20 cellular contexts compared by ENCODE assay signal in the genomic region with DNA sequence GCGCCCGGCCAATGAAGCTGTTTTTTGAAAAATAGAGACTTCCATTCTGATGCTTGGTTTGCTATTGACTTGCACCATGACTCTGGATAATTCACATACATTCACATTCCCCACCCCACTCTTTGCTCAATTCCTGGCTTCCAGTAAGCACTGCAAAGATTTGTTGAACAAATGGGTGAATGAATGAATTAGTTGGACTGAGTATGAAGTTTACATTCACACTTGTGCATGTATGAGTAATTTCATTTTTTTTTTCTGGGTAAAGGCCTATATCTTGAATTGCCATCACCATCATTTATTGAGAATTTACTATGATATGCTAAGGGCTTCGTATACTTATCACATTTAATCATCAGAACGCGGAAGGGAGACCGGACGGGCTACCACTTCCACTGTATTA. TPM values are rescaled to one million over a fixed set of nuclear protein-coding genes. Genes with fewer than 3 reads are reported as not detected.
DNase-seq lines count a peak whose midpoint lies in the region; ATAC-seq, FAIRE-seq and TF ChIP-seq lines count a peak whose summit lies in the region.
"Had no signal": no experiment of that assay in that cellular context is flagged by ENCODE, and none has a peak within 500 bp of the region (broad histone marks: within the 10 kb centered on the region; RNA-seq: fewer than 3 reads in every experiment).

No MANE protein-coding gene starts in this region.

- H3K4me3 Mint-ChIP-seq in IgD-negative memory B cell: peak overlapping the region in 3 of 4 donors; percentile 54 to 97 (median 93)
- H3K4me3 Mint-ChIP-seq: activated CD4-positive, alpha-beta T cell treated with anti-CD3 and anti-CD28 coated beads, Interleukin-2, amount 10 ng/mL, durations not matched to agents 24 days and 14 days; activated T-helper 17 cell treated with anti-CD3 and anti-CD28 coated beads, Interleukin-2, amount 50 U/mL, for 72 hours; nephron progenitor cell had no signal

- H2BK12ac ChIP-seq in H1 (ENCODE audit: low read depth, low read length): no peak overlapping the region

- H2BK15ac ChIP-seq in H1 (ENCODE audit: low read length): no peak overlapping the region

- WGBS in H1 (ENCODE audit: extremely low coverage in 1 of 2, insufficient coverage in 1 of 2, insufficient read length in 1 of 2, insufficient replicate concordance in 2 of 2, low coverage in 1 of 2, low lambda C conversion rate in 2 of 2, missing lambda C conversion rate in 1 of 2), 2 experiments: 96% methylated on average over 7 of the region's 7 CpGs; no CpG with 5 or more reads in 1 of the 2 experiments

- peak overlapping the region; percentile 75 for H3K4me2 ChIP-seq in DOHH2 (ENCODE audit: low read length)
- H3K4me2 ChIP-seq in H1 (ENCODE audit: insufficient read depth in 1 of 2, low read depth in 2 of 2, low read length in 2 of 2): no peak overlapping the region
- H3K4me2 ChIP-seq: SK-N-SH had no signal

- H3K4me3 ChIP-seq in DOHH2 (ENCODE audit: low read length) (peak overlapping the region; percentile 55), H1 (ENCODE audit: extremely low read depth in 1 of 4, insufficient read depth in 2 of 4, low read depth in 3 of 4, low read length in 4 of 4) (no peak overlapping the region), skeletal muscle tissue (ENCODE audit: low read length in 3 of 3) (peak overlapping the region in 1 of 3 donors; percentile 68)
- H3K4me3 ChIP-seq: pancreas, thyroid gland had no signal

- no peak overlapping the region for H3K18ac ChIP-seq in H1 (ENCODE audit: extremely low read depth, low read length)

- no peak for TF ChIP-seq RAD21 in H1 (IDR thresholded peaks at IDR 0.05 in 1 of 2, conservative IDR thresholded peaks at IDR 0.05 in 1 of 2; ENCODE audit: low read depth in 2 of 2, low read length in 2 of 2)

- H3K4me1 ChIP-seq in DOHH2 (ENCODE audit: control insufficient read depth, low read length) (peaks cover 84% of the 10 kb centered on the region), H1 (replicated peaks in 1 of 4; ENCODE audit: control insufficient read depth in 3 of 4, insufficient read depth in 4 of 4, low read length in 3 of 4) (peaks cover 3 to 11% (median 7%) of the 10 kb centered on the region in 4 experiments; a peak in 6 of 7 replicates), skeletal muscle tissue (ENCODE audit: control insufficient read depth in 3 of 3, insufficient read depth in 3 of 3, low read length in 3 of 3) (peaks cover 20 to 40% (median 29%) of the 10 kb centered on the region in 3 donors), foreskin keratinocyte (no peaks in the 10 kb centered on the region)

- no peak overlapping the region for H3K14ac ChIP-seq in H1 (ENCODE audit: insufficient read length)

- CTCF ChIA-PET in H1 (lab: Charles Lee; ENCODE audit: partially characterized antibody): interaction anchor here (0.9 to 7.4 kb wide), 33 partner anchors 9 to 411 kb away, joined by 3 to 75 read pairs (median 7); partner anchors contain the start of genes CCDC69 and GM2A

- H3K9me3 Mint-ChIP-seq in IgD-negative memory B cell: no peaks in the 10 kb centered on the region
- H3K9me3 Mint-ChIP-seq: activated CD4-positive, alpha-beta T cell treated with anti-CD3 and anti-CD28 coated beads, Interleukin-2, amount 10 ng/mL, durations not matched to agents 24 days and 14 days; activated naive CD8-positive, alpha-beta T cell treated with anti-CD3 and anti-CD28 coated beads, Interleukin-2, amount 10 ng/mL, durations not matched to agents 7 days and 5 days; activated T-helper 17 cell treated with anti-CD3 and anti-CD28 coated beads, Interleukin-2, amount 50 U/mL, for 72 hours had no signal

- no peak overlapping the region for H3K4ac ChIP-seq in H1 (replicated peaks; ENCODE audit: insufficient read length, low read depth, low read length)

- H3K36me3 Mint-ChIP-seq in IgD-negative memory B cell: peaks cover 2% of the 10 kb centered on the region

- H3K27me3 ChIP-seq in DOHH2 (ENCODE audit: control insufficient read depth, low read length) (no peaks in the 10 kb centered on the region), H1 (replicated peaks in 1 of 4; ENCODE audit: control insufficient read depth in 3 of 4, extremely low read depth in 1 of 4, insufficient read depth in 3 of 4, low read length in 3 of 4) (no peaks in the 10 kb centered on the region), skeletal muscle tissue (ENCODE audit: control insufficient read depth in 3 of 3, insufficient read depth in 3 of 3, low read length in 3 of 3) (peaks cover 0 to 2% (median 0%) of the 10 kb centered on the region in 3 donors), foreskin keratinocyte (peaks cover 8% of the 10 kb centered on the region)
- H3K27me3 ChIP-seq: pancreas, thyroid gland had no signal

- H3K27ac ChIP-seq in DOHH2 (ENCODE audit: low read depth, low read length) (peak overlapping the region; percentile 52), H1 (ENCODE audit: low read depth, low read length) (no peak overlapping the region), skeletal muscle tissue (ENCODE audit: low read depth, low read length) (peak overlapping the region; percentile 92), foreskin keratinocyte (no peak overlapping the region)
- H3K27ac ChIP-seq: pancreas, thyroid gland had no signal

- H2AK5ac ChIP-seq in H1 (ENCODE audit: low read depth, low read length): no peak overlapping the region

- peaks cover 17% of the 10 kb centered on the region for H3F3A ChIP-seq in DOHH2 (ENCODE audit: control insufficient read depth, insufficient read depth)

- peak overlapping the region; percentile 68; the same call in 1 of the 2 replicates for H2AFZ ChIP-seq in H1 (ENCODE audit: low read length)

- TF ChIP-seq CTCF in DOHH2 (IDR thresholded peaks at IDR 0.05; ENCODE audit: low read depth, low read length, poor library complexity, severe bottlenecking) (no peak), H1 (IDR thresholded peaks at IDR 0.05; ENCODE audit: control extremely low read depth in 1 of 3, insufficient read depth in 1 of 3, low read depth in 1 of 3, low read length in 3 of 3) (no peak), foreskin keratinocyte (conservative IDR thresholded peaks at IDR 0.05) (no peak)

- no peaks in the 10 kb centered on the region for H3K23me2 ChIP-seq in H1 (ENCODE audit: low read depth, low read length)

- no peak overlapping the region for H4K5ac ChIP-seq in H1 (ENCODE audit: insufficient read length, low read depth, low read length)

- TF ChIP-seq POLR2A in H1 (IDR thresholded peaks at IDR 0.05; ENCODE audit: control extremely low read depth in 1 of 2, low read depth in 2 of 2, low read length in 2 of 2): no peak

- H4K20me1 ChIP-seq in DOHH2 (ENCODE audit: control insufficient read depth, insufficient read depth, low read depth, low read length) (no peaks in the 10 kb centered on the region), H1 (replicated peaks in 1 of 2; ENCODE audit: control insufficient read depth in 1 of 2, insufficient read depth in 2 of 2, low read length in 2 of 2) (no peaks in the 10 kb centered on the region)

- no peak overlapping the region for H2BK120ac ChIP-seq in H1 (replicated peaks; ENCODE audit: low read depth, low read length)

- H3K9ac ChIP-seq in H1 (replicated peaks in 1 of 4; ENCODE audit: extremely low read depth in 1 of 4, low read depth in 3 of 4, low read length in 3 of 4) (no peak overlapping the region), skeletal muscle tissue (ENCODE audit: low read depth in 1 of 3, low read length in 3 of 3) (peak overlapping the region; percentile 71 to 88 (median 77))
- H3K9ac ChIP-seq: SK-N-SH had no signal

- no peak overlapping the region for H2BK20ac ChIP-seq in H1 (ENCODE audit: low read length)

- no peak for FAIRE-seq in H1 (lab: Jason Lieb, UNC)
- FAIRE-seq: pancreas had no signal

- no peak overlapping the region for H2BK5ac ChIP-seq in H1 (ENCODE audit: low read depth, low read length)

- peak overlapping the region in 2 of 3 donors; percentile 45 to 54 for H3K27ac Mint-ChIP-seq in IgD-negative memory B cell
- H3K27ac Mint-ChIP-seq: activated CD4-positive, alpha-beta T cell treated with anti-CD3 and anti-CD28 coated beads, Interleukin-2, amount 10 ng/mL, durations not matched to agents 24 days and 14 days; activated T-helper 17 cell treated with anti-CD3 and anti-CD28 coated beads, Interleukin-2, amount 50 U/mL, for 72 hours; nephron progenitor cell had no signal

- no peak overlapping the region for H3K23ac ChIP-seq in H1 (ENCODE audit: insufficient read length)

- H4K8ac ChIP-seq in H1 (ENCODE audit: extremely low read depth, insufficient read depth, low read length): no peak overlapping the region

- H3K27me3 Mint-ChIP-seq in IgD-negative memory B cell: peaks cover 1% of the 10 kb centered on the region
- H3K27me3 Mint-ChIP-seq: activated CD4-positive, alpha-beta T cell treated with anti-CD3 and anti-CD28 coated beads, Interleukin-2, amount 10 ng/mL, durations not matched to agents 24 days and 14 days; activated naive CD8-positive, alpha-beta T cell treated with anti-CD3 and anti-CD28 coated beads, Interleukin-2, amount 10 ng/mL, durations not matched to agents 7 days and 5 days; activated T-helper 17 cell treated with anti-CD3 and anti-CD28 coated beads, Interleukin-2, amount 50 U/mL, for 72 hours had no signal

- no peaks in the 10 kb centered on the region for H3K9me3 ChIP-seq in DOHH2 (ENCODE audit: control insufficient read depth, insufficient read depth, low read length)
- H3K9me3 ChIP-seq in H1 (ENCODE audit: insufficient read depth in 2 of 2, low read depth in 1 of 2, low read length in 1 of 2): no peaks in the 10 kb centered on the region
- no peaks in the 10 kb centered on the region for H3K9me3 ChIP-seq in skeletal muscle tissue (ENCODE audit: control insufficient read depth in 3 of 3, low read length in 3 of 3)
- H3K9me3 ChIP-seq: pancreas, SK-N-SH, thyroid gland had no signal

- no peak for ATAC-seq in foreskin keratinocyte
- ATAC-seq: activated T-helper 17 cell treated with anti-CD3 and anti-CD28 coated beads, Interleukin-2, amount 50 U/mL, for 72 hours; pancreas had no signal

- POLR2A ChIA-PET in H1 (lab: Charles Lee; ENCODE audit: partially characterized antibody): interaction anchor here (1.7 to 2.6 kb wide), 2 partner anchors 8 to 15 kb away, joined by 7 to 12 read pairs; partner anchors contain the start of gene GM2A

- DNase-seq in H1 (ENCODE audit: low read depth in 1 of 2, low spot score in 2 of 2) (no peak), HCEC 1CT (no peak), OCI-M2 (lab: John Stamatoyannopoulos, UW; ENCODE audit: unreplicated experiment) (no peak), foreskin keratinocyte (no peak)
- DNase-seq: activated CD4-positive, alpha-beta T cell treated with anti-CD3 and anti-CD28 coated beads, Interleukin-2, amount 10 ng/mL, durations not matched to agents 24 days and 14 days; activated CD8-positive, alpha-beta memory T cell treated with anti-CD3 and anti-CD28 coated beads, Interleukin-2, amount 50 U/mL, for 4 hours; activated naive CD8-positive, alpha-beta T cell treated with anti-CD3 and anti-CD28 coated beads, Interleukin-2, amount 10 ng/mL, durations not matched to agents 7 days and 5 days; DMS53; effector memory CD4-positive, alpha-beta T cell; NCI-H1417; NCI-H2081 treated with DMSO at 0.1 percent for 48 hours; NCI-H446 treated with DMSO at 0.1 percent for 48 hours; pancreas; SK-N-SH; thyroid gland had no signal

- peaks cover 4% of the 10 kb centered on the region; the same call in 1 of the 2 replicates for H3K36me3 ChIP-seq in DOHH2 (ENCODE audit: control insufficient read depth, low read length)
- H3K36me3 ChIP-seq in H1 (ENCODE audit: control insufficient read depth in 2 of 4, insufficient read depth in 4 of 4, low read length in 3 of 4): no peaks in the 10 kb centered on the region
- H3K36me3 ChIP-seq in skeletal muscle tissue (ENCODE audit: control insufficient read depth in 3 of 3, insufficient read depth in 3 of 3, low read length in 3 of 3): no peaks in the 10 kb centered on the region
- H3K36me3 ChIP-seq: pancreas, thyroid gland had no signal

- no peaks in the 10 kb centered on the region for H3K9me2 ChIP-seq in DOHH2 (replicated peaks; ENCODE audit: control insufficient read depth, low read length)
- H3K9me2 ChIP-seq: SK-N-SH had no signal

- peaks cover 72 to 78% (median 75%) of the 10 kb centered on the region in 3 donors for H3K4me1 Mint-ChIP-seq in IgD-negative memory B cell

- H3K56ac ChIP-seq in H1 (replicated peaks; ENCODE audit: insufficient read length, low read depth, low read length): no peak overlapping the region

- no peak for TF ChIP-seq EP300 in H1 (IDR thresholded peaks at IDR 0.05; ENCODE audit: borderline replicate concordance in 1 of 2, low read depth in 2 of 2, low read length in 2 of 2)

- H3K79me2 ChIP-seq in DOHH2 (ENCODE audit: control insufficient read depth, low read length): no peaks in the 10 kb centered on the region
- H3K79me2 ChIP-seq in H1 (ENCODE audit: control insufficient read depth in 1 of 2, insufficient read depth in 2 of 2, low read length in 2 of 2): no peaks in the 10 kb centered on the region

- no peaks in the 10 kb centered on the region for H3K79me1 ChIP-seq in H1 (ENCODE audit: low read depth, low read length)

- H4K91ac ChIP-seq in H1 (replicated peaks; ENCODE audit: insufficient read length, low read length): no peak overlapping the region

RNA-seq across cellular contexts. Expression of gene CCDC69, which starts 13.8 kb away (rescaled TPM):
- polyA plus RNA-seq in IgD-negative memory B cell (75.5 TPM), H1 (2011; rRNA removed) (6.4 and 8.4 TPM in 2 replicates), foreskin keratinocyte (3.5 and 4.2 TPM in 2 replicates)
- total RNA-seq in H1 (2021; fragmentation: NEBNext Ultra II Directional; extraction: Animal tissue kit (Norgen Biotek cat#: 25700)): 10.8 and 11.5 TPM in 2 replicates
- polyA plus RNA-seq in H1 (2011; cell fraction: cytosol; rRNA removed): 9.6 TPM
- 5.8 TPM for polyA plus RNA-seq in H1 (2011; cell fraction: nucleus; rRNA removed)
- polyA plus RNA-seq in H1 (2012, experiment 1 of 2): 9.0 to 9.4 TPM (median 9.1 TPM) in 4 replicates
- 8.2 TPM for polyA plus RNA-seq in H1 (2012, experiment 2 of 2)
- 7.8 TPM for polyA plus RNA-seq in H1 (2013, experiment 1 of 2)
- 7.9 TPM for polyA plus RNA-seq in H1 (2013, experiment 2 of 2)
- polyA minus RNA-seq in H1 (2011; rRNA and poly(A)+ RNA removed): 8.5 and 10.7 TPM in 2 replicates
- polyA minus RNA-seq in H1 (2011; cell fraction: cytosol; rRNA and poly(A)+ RNA removed): 4.3 TPM
- 6.9 TPM for polyA minus RNA-seq in H1 (2011; cell fraction: nucleus; rRNA and poly(A)+ RNA removed)
- total RNA-seq in skeletal muscle tissue (21.9 TPM), foreskin keratinocyte (4.3 and 6.1 TPM in 2 replicates)

RNA-seq across cellular contexts. Expression of gene GM2A, which starts 15.3 kb away (rescaled TPM):
- 31.5 TPM for polyA plus RNA-seq in IgD-negative memory B cell
- 30.4 and 32.2 TPM in 2 replicates for total RNA-seq in H1 (2021; fragmentation: NEBNext Ultra II Directional; extraction: Animal tissue kit (Norgen Biotek cat#: 25700))
- 18.5 TPM in 2 replicates for polyA plus RNA-seq in H1 (2011; rRNA removed)
- polyA plus RNA-seq in H1 (2011; cell fraction: cytosol; rRNA removed): 14.2 TPM
- polyA plus RNA-seq in H1 (2011; cell fraction: nucleus; rRNA removed): 15.6 TPM
- polyA plus RNA-seq in H1 (2012, experiment 1 of 2): 21.1 to 25.1 TPM (median 22.7 TPM) in 4 replicates
- 26.6 TPM for polyA plus RNA-seq in H1 (2012, experiment 2 of 2)
- polyA plus RNA-seq in H1 (2013, experiment 1 of 2): 32.5 TPM
- polyA plus RNA-seq in H1 (2013, experiment 2 of 2): 42.1 TPM
- 31.3 and 32.5 TPM in 2 replicates for polyA minus RNA-seq in H1 (2011; rRNA and poly(A)+ RNA removed)
- polyA minus RNA-seq in H1 (2011; cell fraction: cytosol; rRNA and poly(A)+ RNA removed): 14.6 TPM
- 12.3 TPM for polyA minus RNA-seq in H1 (2011; cell fraction: nucleus; rRNA and poly(A)+ RNA removed)
- 16.7 TPM for total RNA-seq in skeletal muscle tissue
- total RNA-seq in foreskin keratinocyte: 71.5 and 97.6 TPM in 2 replicates
- polyA plus RNA-seq in foreskin keratinocyte: 42.1 and 69.5 TPM in 2 replicates

Comparison
In these comparisons a context has a peak if more than half of its experiments do, and no peak if none do; other contexts are left out.
1. H3K27ac ChIP-seq: peak in DOHH2 (single experiment) and skeletal muscle tissue (single experiment); none in H1 (single experiment) and foreskin keratinocyte (single experiment).
2. H3K9ac ChIP-seq: peak in skeletal muscle tissue (3 of 3); none in H1 (0 of 4).